Comparison of ENCODE assay signal across 8 cellular contexts in genomic region chr1:182066934-182067333, GRCh38. TPM values are rescaled to one million over a fixed set of nuclear protein-coding genes. Genes with fewer than 3 reads are reported as not detected.
"Had no signal": no experiment of that assay in that cellular context is flagged by ENCODE, and none has a peak within 500 bp of the region (broad histone marks: within the 10 kb centered on the region; RNA-seq: fewer than 3 reads in every experiment).

No MANE protein-coding gene starts in this region.

- H3K4me1 ChIP-seq: HAP-1 had no signal

- H3K36me3 ChIP-seq: HAP-1 had no signal

- H3K9me3 ChIP-seq: HAP-1 had no signal

- H3K4me3 Mint-ChIP-seq: HFFc6, IgD-negative memory B cell had no signal

- H3K9me3 Mint-ChIP-seq: HFFc6 had no signal

- H3K36me3 Mint-ChIP-seq: IgD-negative memory B cell had no signal

- H3K4me3 ChIP-seq: GM23248, HAP-1 had no signal

- H3K27ac Mint-ChIP-seq: HFFc6, IgD-negative memory B cell had no signal

- H3K9ac ChIP-seq: GM23248 had no signal

- H2AFZ ChIP-seq: GM23248 had no signal

- H3K27ac ChIP-seq: GM23248, HL-60 had no signal

- DNase-seq: GM23248, GOT3, H7, HFFc6, KBM-7 had no signal

RNA-seq across cellular contexts. Expression of gene ZNF648, which starts 5.4 kb away (rescaled TPM):
- total RNA-seq: GM23248, HFFc6 had no signal
- polyA plus RNA-seq: GM23248, IgD-negative memory B cell had no signal
